In the genomic region with DNA sequence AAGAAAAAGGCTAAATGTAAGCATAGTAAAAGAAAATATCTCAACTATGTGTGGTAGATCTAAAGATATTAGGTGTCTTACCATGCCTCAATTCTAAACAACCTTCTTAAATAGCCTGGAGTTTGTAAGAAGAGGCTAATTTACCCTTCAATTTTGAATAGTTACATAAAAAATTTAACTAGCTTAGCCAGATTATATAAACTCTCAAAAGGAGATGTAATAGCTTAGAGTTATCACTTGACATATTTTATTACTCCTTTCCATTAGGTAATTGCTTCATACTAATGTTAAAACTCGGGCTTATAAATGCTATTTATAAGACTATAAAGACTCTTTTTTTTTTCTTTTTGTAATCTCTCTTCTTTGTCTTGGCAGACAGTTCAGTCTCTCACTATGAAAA, we compare ENCODE assay signal across 24 cellular contexts.
"Had no signal": no experiment of that assay in that cellular context is flagged by ENCODE, and none has a peak within 500 bp of the region (broad histone marks: within the 10 kb centered on the region; RNA-seq: fewer than 3 reads in every experiment).

No MANE protein-coding gene starts in this region.

- H3K36me3 ChIP-seq: left lung, lower lobe of right lung, ovary, suprapubic skin, thoracic aorta, tibial artery, upper lobe of right lung had no signal

- FAIRE-seq: islet of Langerhans, kidney, urothelium cell line had no signal

- DNase-seq: hypothalamus; immature natural killer cell; kidney; left colon; left lung; lower lobe of right lung; mammary epithelial cell; mesendoderm; naive B cell; ovary; retina; right cardiac atrium; stimulated activated CD4-positive, alpha-beta T cell treated with anti-CD3 and anti-CD28 coated beads, Interleukin-12 subunit alpha, Interleukin-12 subunit beta, amount 100 ng/mL, for 4 hours; stimulated activated CD4-positive, alpha-beta T cell treated with anti-CD3 and anti-CD28 coated beads, Interleukin-15, amount 100 ng/mL, for 24 hours; stimulated activated CD4-positive, alpha-beta T cell treated with anti-CD3 and anti-CD28 coated beads, Interleukin-2, amount 100 ng/mL, for 24 hours; stimulated activated CD4-positive, alpha-beta T cell treated with anti-CD3 and anti-CD28 coated beads, Interleukin-4, amount 100 ng/mL, for 1 hour; stimulated activated naive CD4-positive, alpha-beta T cell; tibial artery; upper lobe of right lung had no signal

- H3K27me3 ChIP-seq: left lung, ovary, suprapubic skin, tibial artery, upper lobe of right lung had no signal

- H3K4me3 ChIP-seq: left lung, lower lobe of right lung, ovary, skin epidermis, suprapubic skin, thoracic aorta, tibial artery, upper lobe of right lung had no signal
